ENCODE assay signal across 27 cellular contexts in genomic region chr22:21758465-21758864, GRCh38. TPM values are rescaled to one million over a fixed set of nuclear protein-coding genes. Genes with fewer than 3 reads are reported as not detected.
DNase-seq lines count a peak whose midpoint lies in the region; ATAC-seq and TF ChIP-seq lines count a peak whose summit lies in the region.
"Had no signal": no experiment of that assay in that cellular context is flagged by ENCODE, and none has a peak within 500 bp of the region (broad histone marks: within the 10 kb centered on the region; RNA-seq: fewer than 3 reads in every experiment).

No MANE protein-coding gene starts in this region.

- intact Hi-C loops in CD14-positive monocyte (cut with micrococcal nuclease): no loop called here

- H3K79me1 ChIP-seq in trophoblast cell (ENCODE audit: low read length): no peaks in the 10 kb centered on the region

- H3K27ac ChIP-seq in angular gyrus (ENCODE audit: low read depth, low read length) (peak overlapping the region; percentile 59), endodermal cell (ENCODE audit: low read depth, low read length) (no peak overlapping the region), trophoblast cell (ENCODE audit: low read depth, low read length) (no peak overlapping the region), Peyer's patch (no peak overlapping the region)
- H3K27ac ChIP-seq: ascending aorta, lower lobe of right lung, SK-N-MC had no signal

- H3K27me3 Mint-ChIP-seq in CD14-positive monocyte (ENCODE audit: low read depth in 3 of 3) (peaks cover 0 to 2% (median 1%) of the 10 kb centered on the region in 3 donors), endodermal cell (ENCODE audit: insufficient read depth) (no peaks in the 10 kb centered on the region)
- H3K27me3 Mint-ChIP-seq: dendritic cell treated with granulocyte-macrophage colony-stimulating factor and Interleukin-4, amounts not matched to agents 40 ng/mL and 50 ng/mL, for 4 days; naive B cell had no signal

- no peak overlapping the region for H3K4ac ChIP-seq in trophoblast cell (ENCODE audit: low read depth, low read length)

- H3K9ac ChIP-seq in endodermal cell (ENCODE audit: extremely low read depth, low read length, poor library complexity, severe bottlenecking) (no peak overlapping the region), trophoblast cell (ENCODE audit: low read length) (no peak overlapping the region)

- H3K23ac ChIP-seq in trophoblast cell (ENCODE audit: low read length): no peak overlapping the region

- no peak overlapping the region for H4K91ac ChIP-seq in trophoblast cell (ENCODE audit: low read depth, low read length)

- WGBS in endodermal cell (ENCODE audit: insufficient coverage in 1 of 2, insufficient read length in 1 of 2), 2 experiments: 94 to 96% methylated on average over 9 to 15 of the region's 15 CpGs
- no CpG with 5 or more reads among the region's 15 CpGs for WGBS in trophoblast cell (ENCODE audit: extremely low coverage, insufficient coverage, insufficient read length)

- TF ChIP-seq POLR2A in Peyer's patch (IDR thresholded peaks at IDR 0.05): no peak

- H3K36me3 Mint-ChIP-seq in CD14-positive monocyte: peaks cover 55 to 73% of the 10 kb centered on the region in 2 donors
- peaks cover 25% of the 10 kb centered on the region for H3K36me3 Mint-ChIP-seq in endodermal cell (ENCODE audit: low read depth)

- no peak for ATAC-seq in GM19351 (IDR thresholded peaks at IDR 0.05; ENCODE audit: unreplicated experiment)
- no peak for ATAC-seq in HG03520 (IDR thresholded peaks at IDR 0.05; ENCODE audit: unreplicated experiment)
- ATAC-seq: activated CD4-positive, CD25-positive, alpha-beta regulatory T cell treated with anti-CD3 and anti-CD28 coated beads, Interleukin-2, amount 50 U/mL, for 24 hours; PC-3; stimulated activated effector memory CD8-positive, alpha-beta T cell treated with anti-CD3 and anti-CD28 coated beads, Interleukin-12 subunit alpha, Interleukin-12 subunit beta, amount 100 ng/mL, for 72 hours had no signal

- H3K4me3 Mint-ChIP-seq in CD14-positive monocyte (peak overlapping the region in 1 of 2 donors; percentile 25), endodermal cell (no peak overlapping the region)
- H3K4me3 Mint-ChIP-seq: dendritic cell treated with granulocyte-macrophage colony-stimulating factor and Interleukin-4, amounts not matched to agents 40 ng/mL and 50 ng/mL, for 4 days; stimulated activated effector memory CD8-positive, alpha-beta T cell treated with anti-CD3 and anti-CD28 coated beads, Interleukin-12 subunit alpha, Interleukin-12 subunit beta, amount 100 ng/mL, for 72 hours; T-helper 1 cell treated with Interleukin-12 subunit alpha and Interleukin-12 subunit beta and Interleukin-4 antibody, amounts not matched to agents 30 μg/mL and 1 μg/mL, for 36 hours had no signal

- H2AK5ac ChIP-seq in trophoblast cell (ENCODE audit: low read length): no peak overlapping the region

- H3K36me3 ChIP-seq in endodermal cell (ENCODE audit: control insufficient read depth, insufficient read depth, low read length) (peaks cover 58% of the 10 kb centered on the region), trophoblast cell (ENCODE audit: control insufficient read depth in 1 of 2, insufficient read depth in 2 of 2, low read length in 2 of 2) (peaks cover 28 to 38% of the 10 kb centered on the region in 2 experiments), Peyer's patch (peaks cover 0 to 45% (median 0%) of the 10 kb centered on the region in 3 donors)

- no peak overlapping the region for H3K18ac ChIP-seq in trophoblast cell (ENCODE audit: low read length)

- no peaks in the 10 kb centered on the region for H3K79me2 ChIP-seq in trophoblast cell (ENCODE audit: control insufficient read depth, insufficient read depth, low read length, poor library complexity)

- no peak overlapping the region for H2BK120ac ChIP-seq in trophoblast cell (ENCODE audit: insufficient read depth, low read length, poor library complexity)

- TF ChIP-seq CTCF in CD14-positive monocyte (IDR thresholded peaks at IDR 0.05) (no peak), endodermal cell (conservative IDR thresholded peaks at IDR 0.05) (no peak), Peyer's patch (IDR thresholded peaks at IDR 0.05) (no peak)

- H3K27ac Mint-ChIP-seq in CD14-positive monocyte (peak overlapping the region in 4 of 7 donors; percentile 21 to 38 (median 32)), endodermal cell (peak overlapping the region; percentile 8)
- H3K27ac Mint-ChIP-seq: dendritic cell treated with granulocyte-macrophage colony-stimulating factor and Interleukin-4, amounts not matched to agents 40 ng/mL and 50 ng/mL, for 4 days; stimulated activated effector memory CD8-positive, alpha-beta T cell treated with anti-CD3 and anti-CD28 coated beads, Interleukin-12 subunit alpha, Interleukin-12 subunit beta, amount 100 ng/mL, for 72 hours; T-helper 1 cell treated with Interleukin-12 subunit alpha and Interleukin-12 subunit beta and Interleukin-4 antibody, amounts not matched to agents 30 μg/mL and 1 μg/mL, for 36 hours had no signal

- no peak for DNase-seq in CD14-positive monocyte (ENCODE audit: low spot score)
- DNase-seq in endodermal cell: no peak
- DNase-seq in trophoblast cell: no peak
- DNase-seq in Peyer's patch: no peak
- DNase-seq: ACHN; activated CD4-positive, alpha-beta T cell treated with anti-CD3 and anti-CD28 coated beads, Interleukin-2, amount 50 U/mL, for 48 hours; activated CD8-positive, alpha-beta memory T cell treated with anti-CD3 and anti-CD28 coated beads, Interleukin-2, amount 50 U/mL, for 4 hours; activated naive CD4-positive, alpha-beta T cell treated with anti-CD3 and anti-CD28 coated beads, Interleukin-2, amount 50 U/mL, for 16 hours; BE2C; DMS153; lower lobe of right lung; midbrain; naive B cell; NCI-H1436 treated with DMSO at 0.1 percent for 48 hours; NCI-H2081 treated with DMSO at 0.1 percent for 48 hours; NCI-H2227 treated with DMSO at 0.1 percent for 48 hours; NCI-H526 treated with DMSO at 0.1 percent for 48 hours; PC-3 had no signal

- no peak overlapping the region for H4K8ac ChIP-seq in trophoblast cell (ENCODE audit: low read depth, low read length)

- H3K4me1 Mint-ChIP-seq in CD14-positive monocyte: peaks cover 13% of the 10 kb centered on the region
- peaks cover 16% of the 10 kb centered on the region for H3K4me1 Mint-ChIP-seq in endodermal cell

- H4K12ac ChIP-seq in trophoblast cell (ENCODE audit: low read depth, low read length): peak overlapping the region; percentile 1

- no peaks in the 10 kb centered on the region for H3K27me3 ChIP-seq in endodermal cell (ENCODE audit: control insufficient read depth, insufficient read depth, low read length, poor library complexity, severe bottlenecking)
- no peaks in the 10 kb centered on the region for H3K27me3 ChIP-seq in trophoblast cell (ENCODE audit: insufficient read depth, low read length)
- no peaks in the 10 kb centered on the region for H3K27me3 ChIP-seq in Peyer's patch
- H3K27me3 ChIP-seq: ascending aorta, BE2C had no signal

- H3K14ac ChIP-seq in trophoblast cell (ENCODE audit: low read length): no peak overlapping the region

- H3K4me1 ChIP-seq in endodermal cell (ENCODE audit: control insufficient read depth, insufficient read depth, low read length) (no peaks in the 10 kb centered on the region), trophoblast cell (ENCODE audit: control insufficient read depth in 1 of 2, insufficient read depth in 2 of 2, low read length in 2 of 2) (no peaks in the 10 kb centered on the region), Peyer's patch (peaks cover 0 to 8% (median 0%) of the 10 kb centered on the region in 4 donors)

- H3K9me3 ChIP-seq in endodermal cell (ENCODE audit: control insufficient read depth, low read length) (no peaks in the 10 kb centered on the region), trophoblast cell (ENCODE audit: insufficient read depth, low read depth, low read length) (no peaks in the 10 kb centered on the region), Peyer's patch (no peaks in the 10 kb centered on the region)
- H3K9me3 ChIP-seq: ascending aorta, BE2C, lower lobe of right lung had no signal

- H3K9me3 Mint-ChIP-seq in CD14-positive monocyte (no peaks in the 10 kb centered on the region), endodermal cell (no peaks in the 10 kb centered on the region)
- H3K9me3 Mint-ChIP-seq: dendritic cell treated with granulocyte-macrophage colony-stimulating factor and Interleukin-4, amounts not matched to agents 40 ng/mL and 50 ng/mL, for 4 days; naive B cell; stimulated activated effector memory CD8-positive, alpha-beta T cell treated with anti-CD3 and anti-CD28 coated beads, Interleukin-12 subunit alpha, Interleukin-12 subunit beta, amount 100 ng/mL, for 72 hours; T-helper 1 cell treated with Interleukin-12 subunit alpha and Interleukin-12 subunit beta and Interleukin-4 antibody, amounts not matched to agents 30 μg/mL and 1 μg/mL, for 36 hours had no signal

- H2AFZ ChIP-seq in trophoblast cell (ENCODE audit: insufficient read depth, low read length, poor library complexity): no peak overlapping the region

- H3K4me3 ChIP-seq in endodermal cell (ENCODE audit: low read length) (no peak overlapping the region), trophoblast cell (ENCODE audit: low read depth, low read length) (no peak overlapping the region), Peyer's patch (no peak overlapping the region)
- H3K4me3 ChIP-seq: ascending aorta, lower lobe of right lung, SK-N-MC had no signal

- no peak overlapping the region for H3K4me2 ChIP-seq in trophoblast cell (ENCODE audit: low read length)

- H2BK12ac ChIP-seq in trophoblast cell (ENCODE audit: low read length): no peak overlapping the region

- no peak overlapping the region for H2BK5ac ChIP-seq in trophoblast cell (ENCODE audit: low read depth, low read length, poor library complexity)

RNA-seq across cellular contexts. Expression of gene YPEL1, which starts 22.9 kb away (rescaled TPM):
- polyA plus RNA-seq in CD14-positive monocyte: 1 to 10 TPM; 2.0 to 2.3 TPM
- total RNA-seq in endodermal cell (10 to 100 TPM; 13.4 to 23.4 TPM), Peyer's patch (1 to 10 TPM; 3.3 to 4.8 (median 3.4) TPM)
- 27.1 TPM for polyA plus RNA-seq in endodermal cell (2013, experiment 1 of 2)
- 27.2 TPM for polyA plus RNA-seq in endodermal cell (2013, experiment 2 of 2)
- 1.7 and 2.4 TPM in 2 replicates for polyA plus RNA-seq in trophoblast cell (2013)
